8 cellular contexts compared by ENCODE assay signal in genomic region chr16:28317040-28317880, GRCh38. TPM values are rescaled to one million over a fixed set of nuclear protein-coding genes. Genes with fewer than 3 reads are reported as not detected.
DNase-seq lines count a peak whose midpoint lies in the region; ATAC-seq and TF ChIP-seq lines count a peak whose summit lies in the region.

No MANE protein-coding gene starts in this region.

- H3K36me3 ChIP-seq in cardiac muscle cell (no peaks in the 10 kb centered on the region), Panc1 (ENCODE audit: control insufficient read depth, insufficient read depth, low read length) (no peaks in the 10 kb centered on the region), upper lobe of right lung (no peaks in the 10 kb centered on the region)

- in situ Hi-C loops in Panc1 (cut with HindIII; ENCODE audit: low pct_unique_long_range_greater_than_20kb, low sequenced_read_pairs), result no loop called here

- intact Hi-C loops in Right ventricle myocardium inferior (cut with DNase I), result loop anchor here (2.0 kb wide), 1 partner anchor 40 kb away; no protein-coding TSS in a partner anchor
- intact Hi-C loops in Panc1 (cut with micrococcal nuclease; ENCODE audit: unreplicated experiment), result loop anchor here (1.0 kb wide), 1 partner anchor 40 kb away; no protein-coding TSS in a partner anchor
- intact Hi-C loops in posterior cingulate gyrus (cut with DNase I), result loop anchor here (1.0 kb wide), 1 partner anchor 40 kb away; no protein-coding TSS in a partner anchor
- intact Hi-C loops in upper lobe of right lung (cut with DNase I), result loop anchor here (5.0 kb wide), 1 partner anchor 40 kb away; no protein-coding TSS in a partner anchor

- no peaks in the 10 kb centered on the region for H3K27me3 ChIP-seq in cardiac muscle cell
- no peaks in the 10 kb centered on the region for H3K27me3 ChIP-seq in Panc1 (ENCODE audit: control insufficient read depth, insufficient read depth, low read length)
- no peaks in the 10 kb centered on the region for H3K27me3 ChIP-seq in upper lobe of right lung

- TF ChIP-seq CTCF in cardiac muscle cell (IDR thresholded peaks at IDR 0.05; ENCODE audit: low read depth, low read length), result peak; percentile 88
- peak; percentile 96 for TF ChIP-seq CTCF in Panc1 (IDR thresholded peaks at IDR 0.05)
- TF ChIP-seq CTCF in fibroblast of villous mesenchyme (IDR thresholded peaks at IDR 0.05; ENCODE audit: insufficient read depth, low read depth, low read length), result peak; percentile 87
- peak; percentile 87 for TF ChIP-seq CTCF in upper lobe of right lung (IDR thresholded peaks at IDR 0.05)

- no peaks in the 10 kb centered on the region for H3K4me1 ChIP-seq in cardiac muscle cell (ENCODE audit: low read depth)
- H3K4me1 ChIP-seq in Panc1 (ENCODE audit: control insufficient read depth, insufficient read depth, low read length), result no peaks in the 10 kb centered on the region
- H3K4me1 ChIP-seq in upper lobe of right lung, result no peaks in the 10 kb centered on the region

- DNase-seq in cardiac muscle cell (ENCODE audit: low read depth in 1 of 2, low spot score in 1 of 2) (peak; percentile 44 to 63), Right ventricle myocardium inferior (ENCODE audit: missing footprints) (no peak), Panc1 (ENCODE audit: low read depth, low spot score) (no peak), fibroblast of villous mesenchyme (ENCODE audit: low read depth) (peak; percentile 30), posterior cingulate gyrus (peak in 8 of 10 donors; percentile 60 to 92 (median 67)), upper lobe of right lung (peak; percentile 80)
- peak; percentile 52 to 57 for DNase-seq in activated T-helper 1 cell treated with anti-CD3 and anti-CD28 coated beads, Interleukin-2, amount 50 U/mL, for 16 hours (ENCODE audit: low read depth in 1 of 2, low spot score in 1 of 2)

- ATAC-seq in Right ventricle myocardium inferior, result no peak
- peak; percentile 74 for ATAC-seq in Panc1
- peak; percentile 79 for ATAC-seq in upper lobe of right lung
- no peak for ATAC-seq in GM19463 (IDR thresholded peaks at IDR 0.05; ENCODE audit: unreplicated experiment)

- H3K4me3 ChIP-seq in cardiac muscle cell, result no peak overlapping the region
- H3K4me3 ChIP-seq in Panc1 (ENCODE audit: low read depth in 2 of 2, low read length in 2 of 2), result no peak overlapping the region
- H3K4me3 ChIP-seq in fibroblast of villous mesenchyme (ENCODE audit: low read depth, low read length), result no peak overlapping the region
- H3K4me3 ChIP-seq in upper lobe of right lung, result no peak overlapping the region

- no peak overlapping the region for H3K27ac ChIP-seq in cardiac muscle cell
- H3K27ac ChIP-seq in Panc1 (ENCODE audit: low read length), result no peak overlapping the region
- H3K27ac ChIP-seq in upper lobe of right lung, result no peak overlapping the region

- CTCF ChIA-PET in Panc1 (lab: Charles Lee), result interaction anchor here (0.5 to 0.8 kb wide), 2 partner anchors 38 to 40 kb away, joined by 3 to 5 read pairs; no protein-coding TSS in a partner anchor

- POLR2A ChIA-PET in Panc1 (lab: Charles Lee), result no interaction called here

- no peaks in the 10 kb centered on the region for H3K9me3 ChIP-seq in cardiac muscle cell (ENCODE audit: low read depth)
- H3K9me3 ChIP-seq in Panc1 (ENCODE audit: control insufficient read depth, insufficient read depth, low read depth, low read length), result no peaks in the 10 kb centered on the region
- no peaks in the 10 kb centered on the region for H3K9me3 ChIP-seq in upper lobe of right lung

- no TSS peak for BruUV-seq in Panc1 (replicated peaks; lab: Mats Ljungman, UMichigan)

RNA-seq across cellular contexts. Expression of gene SBK1, which starts 24.9 kb away (rescaled TPM):
- 11.7 and 12.0 TPM in 2 replicates for total RNA-seq in cardiac muscle cell
- 12.9 and 15.3 TPM in 2 replicates for polyA plus RNA-seq in cardiac muscle cell
- 1.4 TPM for total RNA-seq in Right ventricle myocardium inferior
- total RNA-seq in Panc1 (2021; ENCODE audit: unreplicated experiment), result 2.4 TPM
- polyA plus RNA-seq in Panc1 (2012; ENCODE audit: insufficient read length), result 5.7 TPM
- under 0.01 TPM in 1 of 2 replicates, not detected in the other for total RNA-seq in fibroblast of villous mesenchyme
- total RNA-seq in upper lobe of right lung, result 1.9 TPM

RNA-seq across cellular contexts. Expression of gene NPIPB6, which starts 46.0 kb away (rescaled TPM):
- 1.1 and 4.9 TPM in 2 replicates for total RNA-seq in cardiac muscle cell
- 3.2 and 3.6 TPM in 2 replicates for polyA plus RNA-seq in cardiac muscle cell
- total RNA-seq in Right ventricle myocardium inferior, result 0.73 TPM
- 1.3 TPM for total RNA-seq in Panc1 (2021; ENCODE audit: unreplicated experiment)
- 0.29 TPM for polyA plus RNA-seq in Panc1 (2012; ENCODE audit: insufficient read length)
- not detected in 2 replicates for total RNA-seq in fibroblast of villous mesenchyme
- total RNA-seq in upper lobe of right lung, result 3.2 TPM

Comparison
In these comparisons a context has a peak if more than half of its experiments do, and no peak if none do; other contexts are left out.
1. DNase-seq: peak in cardiac muscle cell (2 of 2), activated T-helper 1 cell treated with anti-CD3 and anti-CD28 coated beads, Interleukin-2, amount 50 U/mL, for 16 hours (2 of 2), fibroblast of villous mesenchyme (single experiment), posterior cingulate gyrus (8 of 10) and upper lobe of right lung (single experiment); none in Right ventricle myocardium inferior (single experiment) and Panc1 (single experiment).
2. ATAC-seq: peak in Panc1 (single experiment) and upper lobe of right lung (single experiment); none in Right ventricle myocardium inferior (single experiment) and GM19463 (single experiment).
3. Peak in every context shown above with its lines, with median percentiles within 50 percentile points of each other: CTCF ChIP-seq.